Comparison of ENCODE assay signal across 2 cellular contexts in the genomic region with DNA sequence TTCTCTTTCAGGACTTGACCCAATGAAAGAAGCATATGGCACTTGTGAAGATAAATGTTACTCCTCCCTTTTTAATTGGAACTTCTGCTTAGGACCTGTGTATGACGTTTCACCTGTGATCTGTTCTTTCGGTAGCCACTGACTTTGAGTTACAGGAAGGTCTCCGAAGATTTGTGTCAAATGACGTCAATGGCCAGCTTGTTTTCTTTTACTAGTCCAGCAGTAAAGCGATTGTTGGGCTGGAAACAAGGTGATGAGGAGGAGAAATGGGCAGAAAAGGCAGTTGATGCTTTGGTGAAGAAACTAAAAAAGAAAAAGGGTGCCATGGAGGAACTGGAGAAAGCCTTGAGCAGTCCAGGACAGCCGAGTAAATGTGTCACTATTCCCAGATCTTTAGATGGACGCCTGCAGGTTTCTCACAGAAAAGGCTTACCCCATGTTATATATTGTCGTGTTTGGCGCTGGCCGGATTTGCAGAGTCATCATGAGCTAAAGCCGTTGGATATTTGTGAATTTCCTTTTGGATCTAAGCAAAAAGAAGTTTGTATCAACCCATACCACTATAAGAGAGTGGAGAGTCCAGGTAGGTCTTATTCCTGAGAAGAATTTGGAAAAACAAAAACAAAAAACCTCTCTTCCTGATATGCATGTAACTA.
TF ChIP-seq lines count a peak whose summit lies in the region.

No MANE protein-coding gene starts in this region.

TF ChIP-seq in HepG2, 621 proteins besides CTCF, POLR2A, EP300 and RAD21:
- TF ChIP-seq, protein P1, sequence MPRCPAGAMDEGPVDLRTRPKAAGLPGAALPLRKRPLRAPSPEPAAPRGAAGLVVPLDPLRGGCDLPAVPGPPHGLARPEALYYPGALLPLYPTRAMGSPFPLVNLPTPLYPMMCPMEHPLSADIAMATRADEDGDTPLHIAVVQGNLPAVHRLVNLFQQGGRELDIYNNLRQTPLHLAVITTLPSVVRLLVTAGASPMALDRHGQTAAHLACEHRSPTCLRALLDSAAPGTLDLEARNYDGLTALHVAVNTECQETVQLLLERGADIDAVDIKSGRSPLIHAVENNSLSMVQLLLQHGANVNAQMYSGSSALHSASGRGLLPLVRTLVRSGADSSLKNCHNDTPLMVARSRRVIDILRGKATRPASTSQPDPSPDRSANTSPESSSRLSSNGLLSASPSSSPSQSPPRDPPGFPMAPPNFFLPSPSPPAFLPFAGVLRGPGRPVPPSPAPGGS (CRISPR knock-in tag; IDR thresholded peaks at IDR 0.05): no peak
- TF ChIP-seq FOSL1 (CRISPR knock-in tag; IDR thresholded peaks at IDR 0.05; ENCODE audit: borderline replicate concordance): no peak
- TF ChIP-seq ZFP62 (CRISPR knock-in tag; IDR thresholded peaks at IDR 0.05): no peak
- TF ChIP-seq KDM1A (CRISPR knock-in tag; IDR thresholded peaks at IDR 0.05): no peak

TF ChIP-seq in IMR-90, 13 proteins besides CTCF, POLR2A, EP300 and RAD21:
- 0 out of 2 replicates have a peak, but pooled peaks have one; percentile 10 for TF ChIP-seq NFE2L2 (IDR thresholded peaks at IDR 0.05; ENCODE audit: low read depth, low read length)
- no peak for TF ChIP-seq BHLHE40 (IDR thresholded peaks at IDR 0.05; ENCODE audit: low read depth, low read length)
- TF ChIP-seq CEBPB (IDR thresholded peaks at IDR 0.05; ENCODE audit: low read depth, low read length): no peak
